ENCODE assay signal across 1 cellular context in genomic region chr7:36391436-36392198, GRCh38.
A peak's percentile ranks its signal among the peaks of the same experiment; 100 is the strongest.
TF ChIP-seq lines count a peak whose summit lies in the region.

No MANE protein-coding gene starts in this region.

TF ChIP-seq in K562, 482 proteins besides CTCF, POLR2A, EP300 and RAD21 (continued from another document and continues in another):
- TF ChIP-seq ZNF407 (IDR thresholded peaks at IDR 0.05; ENCODE audit: low read depth) (no peak), SMARCA5 (IDR thresholded peaks at IDR 0.05) (no peak), OTX1 (CRISPR knock-in tag; IDR thresholded peaks at IDR 0.05) (no peak), MNT (conservative IDR thresholded peaks at IDR 0.05) (0 out of 4 replicates have a peak, but pooled peaks of 1 of the 2 experiments have one; percentile 11), ZNF583 (CRISPR knock-in tag; IDR thresholded peaks at IDR 0.05) (no peak), THAP7 (CRISPR knock-in tag; IDR thresholded peaks at IDR 0.05) (no peak), ZBTB7A (IDR thresholded peaks at IDR 0.05; ENCODE audit: borderline replicate concordance, control insufficient read depth, low read depth, low read length) (no peak), GTF2A2 (tag; IDR thresholded peaks at IDR 0.05) (no peak), HMG20B (CRISPR knock-in tag; IDR thresholded peaks at IDR 0.05) (no peak), RFX5 (IDR thresholded peaks at IDR 0.05; ENCODE audit: low read depth, low read length) (no peak), ZNF395 (CRISPR knock-in tag; IDR thresholded peaks at IDR 0.05) (no peak), PCBP2 (IDR thresholded peaks at IDR 0.05; ENCODE audit: low read depth, low read length, poor library complexity, severe bottlenecking) (no peak), CGGBP1 (CRISPR knock-in tag; IDR thresholded peaks at IDR 0.05) (no peak), POLR2B (IDR thresholded peaks at IDR 0.05; ENCODE audit: low read depth, partially characterized antibody) (no peak), RFX1 (IDR thresholded peaks at IDR 0.05) (peak; percentile 66), ZNF134 (CRISPR knock-in tag; conservative IDR thresholded peaks at IDR 0.05) (no peak), XRCC3 (IDR thresholded peaks at IDR 0.05) (no peak), DLX4 (CRISPR knock-in tag; IDR thresholded peaks at IDR 0.05) (no peak), ZNF589 (CRISPR knock-in tag; IDR thresholded peaks at IDR 0.05; ENCODE audit: low read depth) (no peak), NRF1 (conservative IDR thresholded peaks at IDR 0.05 in 1 of 2, IDR thresholded peaks at IDR 0.05 in 1 of 2) (no peak), THAP12 (CRISPR knock-in tag; IDR thresholded peaks at IDR 0.05) (no peak), CTCFL (IDR thresholded peaks at IDR 0.05; ENCODE audit: borderline replicate concordance, insufficient read depth, low read depth, low read length, poor library complexity, severe bottlenecking) (no peak), TAF15 (IDR thresholded peaks at IDR 0.05; ENCODE audit: low read depth, low read length) (no peak), CHD1 (IDR thresholded peaks at IDR 0.05; ENCODE audit: low read length) (no peak), SRSF1 (IDR thresholded peaks at IDR 0.05; ENCODE audit: low read depth, low read length) (no peak), ZNF444 (CRISPR knock-in tag; IDR thresholded peaks at IDR 0.05) (no peak), ZNF280B (CRISPR knock-in tag; IDR thresholded peaks at IDR 0.05) (no peak), JUND (IDR thresholded peaks at IDR 0.05; ENCODE audit: borderline replicate concordance, low read depth, low read length) (no peak), JUND (tag; IDR thresholded peaks at IDR 0.05; ENCODE audit: borderline replicate concordance, low read depth, low read length) (no peak; the same call in 2 of the 3 replicates), NFXL1 (CRISPR knock-in tag; IDR thresholded peaks at IDR 0.05) (no peak), ZNF384 (IDR thresholded peaks at IDR 0.05; ENCODE audit: low read depth, low read length) (peak; percentile 89), MECOM (CRISPR knock-in tag; IDR thresholded peaks at IDR 0.05) (no peak), PRPF4 (IDR thresholded peaks at IDR 0.05; ENCODE audit: insufficient read depth, low read depth, low read length, poor library complexity, severe bottlenecking) (no peak), CBX1 (IDR thresholded peaks at IDR 0.05; ENCODE audit: low read depth) (no peak), SAP30 (IDR thresholded peaks at IDR 0.05; ENCODE audit: borderline replicate concordance, insufficient read depth, low read depth, low read length, poor library complexity, severe bottlenecking) (no peak), ERF (CRISPR knock-in tag; IDR thresholded peaks at IDR 0.05) (no peak), C11orf30 (IDR thresholded peaks at IDR 0.05; ENCODE audit: low read depth) (no peak), TOE1 (IDR thresholded peaks at IDR 0.05; ENCODE audit: borderline replicate concordance) (no peak), TOE1 (CRISPR knock-in tag; IDR thresholded peaks at IDR 0.05; ENCODE audit: borderline replicate concordance, low read depth) (no peak), ARHGAP35 (IDR thresholded peaks at IDR 0.05; ENCODE audit: partially characterized antibody) (no peak), MYNN (IDR thresholded peaks at IDR 0.05) (no peak), MYNN (CRISPR knock-in tag; IDR thresholded peaks at IDR 0.05) (no peak), E2F4 (CRISPR knock-in tag; IDR thresholded peaks at IDR 0.05; ENCODE audit: low read depth) (no peak), ASH1L (IDR thresholded peaks at IDR 0.05; ENCODE audit: borderline replicate concordance, low read depth, partially characterized antibody) (no peak), CXXC5 (CRISPR knock-in tag; IDR thresholded peaks at IDR 0.05) (peak; percentile 33; the same call in 1 of the 2 replicates), TCFL5 (CRISPR knock-in tag; conservative IDR thresholded peaks at IDR 0.05) (no peak)
